In genomic region chr1:12148160-12148957, GRCh38 we compare ENCODE assay signal across 1 cellular context.
TF ChIP-seq lines count a peak whose summit lies in the region.

No MANE protein-coding gene starts in this region.

TF ChIP-seq in GM23338, 12 proteins besides CTCF, POLR2A, EP300 and RAD21 (continued from another document):
- no peak for TF ChIP-seq ZNF462 (CRISPR knock-in tag; IDR thresholded peaks at IDR 0.05)
- TF ChIP-seq NANOG (IDR thresholded peaks at IDR 0.05; ENCODE audit: borderline replicate concordance), result no peak
- no peak for TF ChIP-seq ZNF114 (CRISPR knock-in tag; IDR thresholded peaks at IDR 0.05)
- no peak for TF ChIP-seq JUNB (IDR thresholded peaks at IDR 0.05; ENCODE audit: unreplicated experiment)
